9 cellular contexts compared by ENCODE assay signal in the genomic region with DNA sequence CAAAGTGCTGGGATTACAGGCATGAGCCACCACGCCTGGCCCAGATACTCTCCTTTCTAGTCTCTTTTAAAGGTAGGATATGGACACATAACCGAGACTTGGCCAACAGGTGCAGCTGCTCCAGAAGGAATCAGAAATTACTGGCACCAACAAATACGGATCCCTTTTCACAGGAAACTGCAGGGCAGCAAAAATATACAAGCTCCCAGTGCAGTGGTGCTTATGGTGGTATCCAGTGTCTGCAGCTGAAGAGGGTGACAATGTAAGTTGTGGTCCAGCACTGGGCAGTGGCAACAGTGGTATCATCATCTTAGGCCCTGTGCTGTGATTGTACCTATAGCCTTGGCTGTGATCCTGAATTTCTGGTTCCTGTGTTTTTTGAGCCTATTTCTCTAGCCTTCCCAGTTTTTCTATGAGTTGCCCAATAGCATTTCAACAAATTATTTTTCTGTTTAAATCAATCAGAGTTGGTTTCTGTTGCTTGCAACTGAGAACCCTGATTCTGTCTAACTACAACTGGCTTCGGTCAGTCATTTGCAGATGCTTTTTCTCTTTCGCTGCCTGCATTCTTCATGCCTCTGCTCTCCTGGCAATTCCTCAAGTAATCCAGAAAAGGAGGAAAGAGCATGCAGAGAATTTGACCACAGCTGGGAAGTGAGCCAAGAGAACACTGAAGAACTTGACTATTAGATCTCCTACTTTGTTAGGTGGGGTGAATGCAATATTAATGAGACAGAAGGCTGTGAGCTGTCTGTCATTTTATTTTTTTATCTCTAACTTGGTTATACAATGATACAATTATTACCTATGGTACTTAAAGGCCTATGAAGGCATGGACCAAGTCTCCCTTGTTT. TPM values are rescaled to one million over a fixed set of nuclear protein-coding genes. Genes with fewer than 3 reads are reported as not detected.
DNase-seq lines count a peak whose midpoint lies in the region; ATAC-seq, FAIRE-seq and TF ChIP-seq lines count a peak whose summit lies in the region.
"Had no signal": no experiment of that assay in that cellular context is flagged by ENCODE, and none has a peak within 500 bp of the region (broad histone marks: within the 10 kb centered on the region; RNA-seq: fewer than 3 reads in every experiment).

No MANE protein-coding gene starts in this region.

- H3K27me3 ChIP-seq in bronchial epithelial cell (ENCODE audit: control insufficient read depth, insufficient read depth, low read length) (no peaks in the 10 kb centered on the region), Karpas-422 (ENCODE audit: low read length) (no peaks in the 10 kb centered on the region)
- H3K27me3 ChIP-seq: breast epithelium had no signal

- H3K9me2 ChIP-seq in Karpas-422 (replicated peaks; ENCODE audit: insufficient read depth, low read length) = no peaks in the 10 kb centered on the region

- no peak overlapping the region for H3K4me3 ChIP-seq in bronchial epithelial cell (ENCODE audit: low read depth, low read length)
- no peak overlapping the region for H3K4me3 ChIP-seq in Karpas-422 (ENCODE audit: low read length)
- H3K4me3 ChIP-seq: breast epithelium had no signal

- H4K20me1 ChIP-seq in Karpas-422 (ENCODE audit: insufficient read depth, low read depth, low read length) = no peaks in the 10 kb centered on the region

- ATAC-seq in HG02884 (IDR thresholded peaks at IDR 0.05; ENCODE audit: unreplicated experiment) = no peak

- H3K4me2 ChIP-seq in Karpas-422 (ENCODE audit: low read depth, low read length, poor library complexity, severe bottlenecking) = no peak overlapping the region

- peaks cover 32% of the 10 kb centered on the region for H3K4me1 ChIP-seq in Karpas-422 (ENCODE audit: low read length)

- H3K36me3 ChIP-seq in bronchial epithelial cell (ENCODE audit: control insufficient read depth, insufficient read depth, low read length) = no peaks in the 10 kb centered on the region
- H3K36me3 ChIP-seq in Karpas-422 (ENCODE audit: insufficient read depth, low read length) = no peaks in the 10 kb centered on the region
- H3K36me3 ChIP-seq: breast epithelium had no signal

- no peaks in the 10 kb centered on the region for H3K9me3 ChIP-seq in Karpas-422 (ENCODE audit: low read length)
- H3K9me3 ChIP-seq: breast epithelium had no signal

- FAIRE-seq in bronchial epithelial cell (lab: Jason Lieb, UNC) = no peak

- no peak overlapping the region for H3K27ac ChIP-seq in Karpas-422 (ENCODE audit: low read length)

- H3K79me2 ChIP-seq in Karpas-422 (ENCODE audit: low read length) = no peaks in the 10 kb centered on the region

- H2AFZ ChIP-seq in Karpas-422 (ENCODE audit: low read length) = no peak overlapping the region

- TF ChIP-seq CTCF in bronchial epithelial cell (IDR thresholded peaks at IDR 0.05; ENCODE audit: insufficient read depth, low read length, severe bottlenecking) = no peak

- DNase-seq in Ammon's horn (ENCODE audit: low spot score) = peak; percentile 50
- peak; percentile 98 for DNase-seq in LHCN-M2 (ENCODE audit: low read depth)
- DNase-seq in bronchial epithelial cell (ENCODE audit: low read depth) = peak; percentile 74
- peak; percentile 29 for DNase-seq in midbrain (lab: John Stamatoyannopoulos, UW)
- DNase-seq in Karpas-422 = no peak
- DNase-seq in GF-D8 (lab: John Stamatoyannopoulos, UW) = no peak
- no peak for DNase-seq in NCI-H526 (lab: John Stamatoyannopoulos, UW)

- H3K9ac ChIP-seq in Karpas-422 (ENCODE audit: low read length) = no peak overlapping the region

RNA-seq across cellular contexts. Expression of a gene that starts 30.8 kb away (rescaled TPM):
- total RNA-seq in LHCN-M2 (2014; rRNA removed) = 39.9 and 48.9 TPM in 2 replicates
- 16.5 TPM for polyA plus RNA-seq in LHCN-M2 (2012)
- total RNA-seq in bronchial epithelial cell = 26.3 and 31.9 TPM in 2 replicates
- 61.1 and 74.8 TPM in 2 replicates for total RNA-seq in Karpas-422 (2014; rRNA removed; shearing (Covaris generic); ENCODE audit: low replicate concordance)

Comparison
In these comparisons a context has a peak if more than half of its experiments do, and no peak if none do; other contexts are left out.
1. DNase-seq: peak in Ammon's horn (single experiment), LHCN-M2 (single experiment), bronchial epithelial cell (single experiment) and midbrain (single experiment); none in Karpas-422 (single experiment), GF-D8 (single experiment) and NCI-H526 (0 of 2).